Comparison of ENCODE assay signal across 9 cellular contexts in the genomic region with DNA sequence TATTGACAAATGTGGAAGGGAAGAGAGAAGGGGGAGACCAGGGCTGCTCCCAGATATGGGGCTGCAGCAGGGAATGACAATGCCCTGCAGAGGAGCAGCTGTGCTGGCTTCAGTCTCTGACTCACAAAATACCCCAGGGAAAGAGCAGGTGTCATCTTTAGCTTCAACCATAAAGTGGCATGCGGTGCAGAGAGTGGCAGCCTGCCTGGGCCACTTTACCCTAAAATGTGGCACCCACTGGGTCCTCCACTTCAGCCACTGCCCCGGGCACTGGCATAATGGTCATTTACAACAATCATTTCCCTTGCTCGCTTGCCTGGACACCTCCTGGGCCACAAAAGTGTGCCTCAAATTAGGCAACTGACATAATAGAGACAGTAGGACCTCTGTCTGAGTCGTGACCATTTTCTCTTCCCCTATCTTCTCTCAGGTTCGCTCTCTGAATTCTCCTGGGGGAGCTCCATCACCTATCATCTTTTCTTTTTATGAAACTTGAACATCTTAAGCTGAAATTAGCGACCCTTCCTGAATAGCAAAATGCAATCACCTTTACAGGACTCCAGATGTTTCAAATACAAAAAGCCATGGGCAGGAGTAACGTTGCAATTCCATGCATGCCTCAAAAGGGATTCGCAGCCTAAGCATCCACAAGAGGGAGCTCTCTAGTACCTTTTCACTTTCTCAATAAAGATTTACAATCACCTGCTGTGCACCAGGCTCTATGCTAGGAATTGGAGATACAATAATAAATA.
DNase-seq lines count a peak whose midpoint lies in the region; ATAC-seq, FAIRE-seq and TF ChIP-seq lines count a peak whose summit lies in the region.
"Had no signal": no experiment of that assay in that cellular context is flagged by ENCODE, and none has a peak within 500 bp of the region (broad histone marks: within the 10 kb centered on the region; RNA-seq: fewer than 3 reads in every experiment).

No MANE protein-coding gene starts in this region.

- no peaks in the 10 kb centered on the region for H3K9me3 ChIP-seq in K562 (replicated peaks; ENCODE audit: control insufficient read depth, insufficient read depth, low read depth, low read length)
- H3K9me3 ChIP-seq in upper lobe of left lung, result no peaks in the 10 kb centered on the region

- TF ChIP-seq EP300 in K562 (IDR thresholded peaks at IDR 0.05; ENCODE audit: low read length) (no peak), upper lobe of left lung (IDR thresholded peaks at IDR 0.05) (no peak)

- no peak overlapping the region for H3K4me2 ChIP-seq in K562 (ENCODE audit: insufficient read depth, low read length)

- TF ChIP-seq CTCF in K562 (IDR thresholded peaks at IDR 0.05 in 2 of 3, conservative IDR thresholded peaks at IDR 0.05 in 1 of 3; ENCODE audit: insufficient read depth in 2 of 3, low read depth in 1 of 3, low read length in 3 of 3) (peak; percentile 57 to 67 (median 61); a peak in 5 of 6 replicates), upper lobe of left lung (IDR thresholded peaks at IDR 0.05) (peak in 5 of 6 experiments; percentile 37 to 48 (median 43))

- peak; percentile 47 for DNase-seq in activated naive CD4-positive, alpha-beta T cell treated with anti-CD3 and anti-CD28 coated beads for 36 hours
- no peak for DNase-seq in activated naive CD4-positive, alpha-beta T cell treated with anti-CD3 and anti-CD28 coated beads, Interleukin-2, amount 50 U/mL, for 16 hours
- DNase-seq in HT-29 (ENCODE audit: low spot score), result peak; percentile 81
- peak; percentile 70 for DNase-seq in NCI-H748 treated with DMSO at 0.1 percent for 48 hours (lab: John Stamatoyannopoulos, UW)
- DNase-seq in K562 (ENCODE audit: extremely low read depth in 1 of 4, low spot score in 3 of 4), result peak; percentile 9 to 58 (median 18)
- DNase-seq in left kidney (ENCODE audit: low read depth, low spot score), result peak; percentile 86
- no peak for DNase-seq in upper lobe of left lung

- FAIRE-seq in K562 (lab: Jason Lieb, UNC), result peak; percentile 75

- H3K27ac ChIP-seq in K562 (ENCODE audit: extremely low read depth, low read depth, low read length) (no peak overlapping the region), upper lobe of left lung (no peak overlapping the region)
- H3K27ac ChIP-seq: epithelial cell of prostate had no signal

- CTCF ChIA-PET in activated naive CD4-positive, alpha-beta T cell treated with anti-CD3 and anti-CD28 coated beads for 36 hours (lab: Charles Lee), result interaction anchor here (0.6 to 2.7 kb wide), 23 partner anchors 8 to 930 kb away, joined by 3 to 10 read pairs (median 4); partner anchors contain the start of gene ATF7IP
- CTCF ChIA-PET in K562 (lab: Yijun Ruan, JAX; ENCODE audit: low intra/inter-chr PET ratio), result interaction anchor here (0.8 kb wide), 2 partner anchors 180 to 269 kb away, joined by 3 read pairs; partner anchors contain the start of gene ATF7IP

- no peak overlapping the region for H3K27ac Mint-ChIP-seq in activated naive CD4-positive, alpha-beta T cell treated with anti-CD3 and anti-CD28 coated beads for 36 hours

- H3K4me3 ChIP-seq in K562, result no peak overlapping the region
- H3K4me3 ChIP-seq in upper lobe of left lung, result no peak overlapping the region

- H3K4me1 Mint-ChIP-seq in activated naive CD4-positive, alpha-beta T cell treated with anti-CD3 and anti-CD28 coated beads for 36 hours (ENCODE audit: low read depth), result peaks cover 2% of the 10 kb centered on the region

- H3K4me1 ChIP-seq in K562 (replicated peaks in 1 of 2; ENCODE audit: control insufficient read depth in 2 of 2, insufficient read depth in 2 of 2, low read length in 2 of 2), result no peaks in the 10 kb centered on the region
- H3K4me1 ChIP-seq in upper lobe of left lung, result peaks cover 0 to 6% (median 0%) of the 10 kb centered on the region in 4 donors

- H3K9me1 ChIP-seq in K562 (ENCODE audit: control insufficient read depth, insufficient read depth, low read length), result no peaks in the 10 kb centered on the region

- in situ Hi-C loops in K562 (cut with MboI), result no loop called here

- peaks cover 5% of the 10 kb centered on the region for H3K27me3 Mint-ChIP-seq in activated naive CD4-positive, alpha-beta T cell treated with anti-CD3 and anti-CD28 coated beads for 36 hours (ENCODE audit: low read depth)

- TF ChIP-seq RAD21 in K562 (CRISPR knock-in tag; conservative IDR thresholded peaks at IDR 0.05 in 1 of 2, IDR thresholded peaks at IDR 0.05 in 1 of 2), result peak; percentile 55 to 70

- H3K27me3 ChIP-seq in K562 (ENCODE audit: control insufficient read depth in 2 of 2, insufficient read depth in 2 of 2, low read length in 2 of 2), result no peaks in the 10 kb centered on the region
- H3K27me3 ChIP-seq in upper lobe of left lung, result no peaks in the 10 kb centered on the region

- intact Hi-C loops in activated naive CD4-positive, alpha-beta T cell treated with anti-CD3 and anti-CD28 coated beads for 36 hours (cut with micrococcal nuclease), result loop anchor here (1.0 kb wide), 3 partner anchors 53 to 479 kb away; no protein-coding TSS in a partner anchor
- intact Hi-C loops in K562 (cut with micrococcal nuclease), result loop anchor here (1.0 to 5.0 kb wide), 3 partner anchors 52 to 267 kb away; no protein-coding TSS in a partner anchor

- no TSS peak for BruUV-seq in K562 (replicated peaks; lab: Mats Ljungman, UMichigan)

- H3K36me3 ChIP-seq in K562 (ENCODE audit: control insufficient read depth, insufficient read depth, low read length) (no peaks in the 10 kb centered on the region), upper lobe of left lung (no peaks in the 10 kb centered on the region)

- no peak overlapping the region for H3K4me3 Mint-ChIP-seq in activated naive CD4-positive, alpha-beta T cell treated with anti-CD3 and anti-CD28 coated beads for 36 hours

- WGBS in K562 (ENCODE audit: insufficient coverage, low coverage, missing lambda C conversion rate), result 5% methylated on average over 8 of the region's 8 CpGs
- WGBS in upper lobe of left lung, 2 donors, result 39 to 47% methylated on average over 7 to 8 of the region's 8 CpGs

- no peak overlapping the region; a peak in 1 of 4 replicates for H3K9ac ChIP-seq in K562 (ENCODE audit: insufficient read depth in 1 of 2, low read depth in 2 of 2, low read length in 2 of 2)

- no peaks in the 10 kb centered on the region for H3K36me3 Mint-ChIP-seq in activated naive CD4-positive, alpha-beta T cell treated with anti-CD3 and anti-CD28 coated beads for 36 hours (ENCODE audit: low read depth)

- no peaks in the 10 kb centered on the region for H4K20me1 ChIP-seq in K562 (replicated peaks; ENCODE audit: control insufficient read depth, insufficient read depth, low read length)

- POLR2A ChIA-PET in K562 (lab: Yijun Ruan, JAX), result interaction anchor here (0.6 to 0.7 kb wide), 3 partner anchors 22 to 426 kb away, joined by 3 to 4 read pairs (median 3); no protein-coding TSS in a partner anchor

- H3K79me2 ChIP-seq in K562 (ENCODE audit: control insufficient read depth, insufficient read depth, low read length), result no peaks in the 10 kb centered on the region

- TF ChIP-seq POLR2A in K562 (conservative IDR thresholded peaks at IDR 0.05), result no peak
- no peak for TF ChIP-seq POLR2A in upper lobe of left lung (IDR thresholded peaks at IDR 0.05)

- H3K9me3 Mint-ChIP-seq in activated naive CD4-positive, alpha-beta T cell treated with anti-CD3 and anti-CD28 coated beads for 36 hours, result no peaks in the 10 kb centered on the region

- ATAC-seq in GM21619 (IDR thresholded peaks at IDR 0.05; ENCODE audit: unreplicated experiment) (peak; percentile 74), K562 (peak; percentile 88), upper lobe of left lung (ENCODE audit: low FRiP score in 2 of 2) (peak in 1 of 2 donors; percentile 58)

- H2AFZ ChIP-seq in K562 (ENCODE audit: low read depth, low read length), result peak overlapping the region; percentile 75

TF ChIP-seq in K562, 482 proteins besides CTCF, POLR2A, EP300 and RAD21 (continues in another document):
- TF ChIP-seq MEIS2 (IDR thresholded peaks at IDR 0.05; ENCODE audit: partially characterized antibody) (peak; percentile 12), KLF16 (IDR thresholded peaks at IDR 0.05) (0 out of 2 replicates have a peak, but pooled peaks have one; percentile 6), SMC3 (conservative IDR thresholded peaks at IDR 0.05; ENCODE audit: insufficient read depth, low read depth, low read length) (peak; percentile 59), SMAD3 (CRISPR knock-in tag; conservative IDR thresholded peaks at IDR 0.05) (no peak), DEAF1 (CRISPR knock-in tag; IDR thresholded peaks at IDR 0.05) (0 out of 2 replicates have a peak, but pooled peaks have one; percentile 43)
- TF ChIP-seq, protein P1, sequence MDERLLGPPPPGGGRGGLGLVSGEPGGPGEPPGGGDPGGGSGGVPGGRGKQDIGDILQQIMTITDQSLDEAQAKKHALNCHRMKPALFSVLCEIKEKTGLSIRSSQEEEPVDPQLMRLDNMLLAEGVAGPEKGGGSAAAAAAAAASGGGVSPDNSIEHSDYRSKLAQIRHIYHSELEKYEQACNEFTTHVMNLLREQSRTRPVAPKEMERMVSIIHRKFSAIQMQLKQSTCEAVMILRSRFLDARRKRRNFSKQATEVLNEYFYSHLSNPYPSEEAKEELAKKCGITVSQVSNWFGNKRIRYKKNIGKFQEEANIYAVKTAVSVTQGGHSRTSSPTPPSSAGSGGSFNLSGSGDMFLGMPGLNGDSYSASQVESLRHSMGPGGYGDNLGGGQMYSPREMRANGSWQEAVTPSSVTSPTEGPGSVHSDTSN (CRISPR knock-in tag; IDR thresholded peaks at IDR 0.05; ENCODE audit: low read depth), result no peak
- TF ChIP-seq, protein P1 (tag; conservative IDR thresholded peaks at IDR 0.05; ENCODE audit: low read depth), result 0 out of 2 replicates have a peak, but pooled peaks have one; percentile 38

Comparison
In these comparisons a context has a peak if more than half of its experiments do, and no peak if none do; other contexts are left out.
1. DNase-seq: peak in activated naive CD4-positive, alpha-beta T cell treated with anti-CD3 and anti-CD28 coated beads for 36 hours (single experiment), HT-29 (single experiment), NCI-H748 treated with DMSO at 0.1 percent for 48 hours (single experiment), K562 (4 of 4) and left kidney (single experiment); none in activated naive CD4-positive, alpha-beta T cell treated with anti-CD3 and anti-CD28 coated beads, Interleukin-2, amount 50 U/mL, for 16 hours (single experiment) and upper lobe of left lung (0 of 2).